8 cellular contexts compared by ENCODE assay signal in genomic region chr2:152175368-152176112, GRCh38. TPM values are rescaled to one million over a fixed set of nuclear protein-coding genes. Genes with fewer than 3 reads are reported as not detected.
DNase-seq lines count a peak whose midpoint lies in the region; ATAC-seq and TF ChIP-seq lines count a peak whose summit lies in the region.

Gene STAM2, minus strand, starts transcription at chr2:152175763. Its CDS starts 121 bp downstream, at chr2:152175642.

- H3K4me3 ChIP-seq in Jurkat, Clone E6-1 (ENCODE audit: low read length), result peak within 1 kb of the TSS; percentile 95
- H3K4me3 ChIP-seq in mucosa of stomach (ENCODE audit: low read length), result peak within 1 kb of the TSS; percentile 93

- H3K36me3 Mint-ChIP-seq in activated T-cell treated with anti-CD3 and anti-CD28 coated beads, Interleukin-2, amount 50 U/mL, for 24 hours (ENCODE audit: low read depth), result peaks cover 16% of the 10 kb centered on the region

- H3K4me3 Mint-ChIP-seq in activated T-cell treated with anti-CD3 and anti-CD28 coated beads, Interleukin-2, amount 50 U/mL, for 24 hours, result peak within 1 kb of the TSS; percentile 97

- H3K27me3 Mint-ChIP-seq in activated T-cell treated with anti-CD3 and anti-CD28 coated beads, Interleukin-2, amount 50 U/mL, for 24 hours, result no peaks in the 10 kb centered on the region

- peak; percentile 73 for ATAC-seq in GM21619 (IDR thresholded peaks at IDR 0.05; ENCODE audit: unreplicated experiment)

- H3K36me3 ChIP-seq in mucosa of stomach (ENCODE audit: control insufficient read depth, insufficient read depth, low read length), result no peaks in the 10 kb centered on the region

- H3K4me1 Mint-ChIP-seq in activated T-cell treated with anti-CD3 and anti-CD28 coated beads, Interleukin-2, amount 50 U/mL, for 24 hours (ENCODE audit: low read depth), result peaks cover 36% of the 10 kb centered on the region

- H3K27ac Mint-ChIP-seq in activated T-cell treated with anti-CD3 and anti-CD28 coated beads, Interleukin-2, amount 50 U/mL, for 24 hours, result peak within 1 kb of the TSS; percentile 100

- peak; percentile 84 for DNase-seq in DMS79 treated with DMSO at 0.1 percent for 48 hours (lab: John Stamatoyannopoulos, UW)
- DNase-seq in Jurkat, Clone E6-1 (ENCODE audit: low read depth, low spot score), result peak; percentile 81
- DNase-seq in activated T-cell treated with anti-CD3 and anti-CD28 coated beads, Interleukin-2, amount 50 U/mL, for 24 hours, result peak; percentile 97
- DNase-seq in erythroblast (lab: John Stamatoyannopoulos, UW), result peak; percentile 94 to 96
- peak; percentile 89 to 93 for DNase-seq in stimulated activated CD8-positive, alpha-beta memory T cell treated with anti-CD3 and anti-CD28 coated beads, Interleukin-7, amount 100 ng/mL, for 1 hour (ENCODE audit: low read depth in 2 of 2)

- no peaks in the 10 kb centered on the region for H3K27me3 ChIP-seq in mucosa of stomach (ENCODE audit: control insufficient read depth, insufficient read depth, low read length)

- H3K9ac ChIP-seq in mucosa of stomach (ENCODE audit: low read length), result peak within 1 kb of the TSS; percentile 97

- no peaks in the 10 kb centered on the region for H3K9me3 ChIP-seq in mucosa of stomach (ENCODE audit: control insufficient read depth, low read length)

- H3K4me1 ChIP-seq in mucosa of stomach (ENCODE audit: control insufficient read depth, insufficient read depth, low read length), result peaks cover 24% of the 10 kb centered on the region

- H3K9me3 Mint-ChIP-seq in activated T-cell treated with anti-CD3 and anti-CD28 coated beads, Interleukin-2, amount 50 U/mL, for 24 hours, result no peaks in the 10 kb centered on the region

- peak; percentile 93 for TF ChIP-seq POLR2A in erythroblast (IDR thresholded peaks at IDR 0.05; ENCODE audit: low read length)

TF ChIP-seq in PFSK-1, 5 proteins besides CTCF, POLR2A, EP300 and RAD21:
- TF ChIP-seq POLR2AphosphoS5 (IDR thresholded peaks at IDR 0.05; ENCODE audit: low read depth, low read length) (peak; percentile 67; the same call in 1 of the 2 replicates), FOXP2 (optimal IDR thresholded peaks at IDR 0.05; ENCODE audit: borderline replicate concordance, extremely low read depth, extremely low read length, insufficient read depth) (peak; percentile 21), SIN3A (IDR thresholded peaks at IDR 0.05; ENCODE audit: borderline replicate concordance, insufficient read depth, low read length) (no peak; the same call in 1 of the 2 replicates), REST (IDR thresholded peaks at IDR 0.05; ENCODE audit: insufficient read depth in 1 of 2, low read depth in 2 of 2, low read length in 2 of 2) (peak in 1 of 2 experiments; percentile 40; a peak in 1 of 4 replicates), TAF1 (IDR thresholded peaks at IDR 0.05; ENCODE audit: borderline replicate concordance, insufficient read depth, low read length) (no peak)

RNA-seq across cellular contexts. Expression of gene STAM2, which starts in this region (rescaled TPM):
- polyA plus RNA-seq in Jurkat, Clone E6-1 (2012; ENCODE audit: insufficient read depth, insufficient read length), result 13.2 TPM
- polyA plus RNA-seq in PFSK-1 (2012; ENCODE audit: insufficient read length, low read depth), result 11.5 TPM

Comparison
In these comparisons a context has a peak if more than half of its experiments do, and no peak if none do; other contexts are left out.
1. Peak in every context shown above with its lines: DNase-seq, ATAC-seq and H3K4me3 ChIP-seq.